Comparison of ENCODE assay signal across 17 cellular contexts in genomic region chr10:28279878-28280277, GRCh38.
"Had no signal": no experiment of that assay in that cellular context is flagged by ENCODE, and none has a peak within 500 bp of the region (broad histone marks: within the 10 kb centered on the region; RNA-seq: fewer than 3 reads in every experiment).

No MANE protein-coding gene starts in this region.

- DNase-seq: activated CD4-positive, alpha-beta T cell treated with anti-CD3 and anti-CD28 coated beads, Interleukin-2, amount 10 ng/mL, durations not matched to agents 24 days and 14 days; activated CD4-positive, CD25-positive, alpha-beta regulatory T cell; activated CD8-positive, alpha-beta T cell treated with anti-CD3 and anti-CD28 coated beads, Interleukin-2, amount 10 ng/mL, durations not matched to agents 7 days and 5 days; activated naive CD4-positive, alpha-beta T cell treated with anti-CD3 and anti-CD28 coated beads for 36 hours; activated naive CD8-positive, alpha-beta T cell treated with anti-CD3 and anti-CD28 coated beads, Interleukin-2, amount 50 U/mL, for 24 hours; activated T-cell treated with anti-CD3 and anti-CD28 coated beads, Interleukin-2, amount 50 U/mL, for 4 hours; anterior cingulate cortex; dorsolateral prefrontal cortex; foreskin fibroblast; hypothalamus; left lung; nephron progenitor cell; occipital lobe; sigmoid colon; stimulated activated naive B cell treated with anti-CD40 and anti-IgM and Interleukin-4, amounts not matched to agents 10 μg/mL and 1 μg/mL and 100 μg/mL, for 72 hours; T1000 had no signal

- H3K9me3 ChIP-seq: left lung, sigmoid colon had no signal

- H3K27me3 ChIP-seq: cardiac muscle cell, dorsolateral prefrontal cortex, left lung, sigmoid colon had no signal

- ATAC-seq: activated CD8-positive, alpha-beta T cell treated with anti-CD3 and anti-CD28 coated beads, Interleukin-2, amount 10 ng/mL, durations not matched to agents 7 days and 5 days; activated naive CD8-positive, alpha-beta T cell treated with anti-CD3 and anti-CD28 coated beads, Interleukin-2, amount 50 U/mL, for 24 hours; activated T-cell treated with anti-CD3 and anti-CD28 coated beads, Interleukin-2, amount 50 U/mL, for 4 hours; left lung; stimulated activated naive B cell treated with anti-CD40 and anti-IgM and Interleukin-4, amounts not matched to agents 10 μg/mL and 1 μg/mL and 100 μg/mL, for 72 hours had no signal

- H3K36me3 ChIP-seq: cardiac muscle cell, left lung, sigmoid colon had no signal

- H3K27ac ChIP-seq: cardiac muscle cell, dorsolateral prefrontal cortex, left lung had no signal

- H3K4me3 ChIP-seq: cardiac muscle cell, dorsolateral prefrontal cortex, left lung, sigmoid colon had no signal
